ENCODE assay signal across 8 cellular contexts in genomic region chr7:131945313-131945831, GRCh38.
DNase-seq lines count a peak whose midpoint lies in the region; TF ChIP-seq lines count a peak whose summit lies in the region.

No MANE protein-coding gene starts in this region.

- H3K27me3 Mint-ChIP-seq in type B pancreatic cell, result peaks cover 79% of the 10 kb centered on the region

- H3K4me1 ChIP-seq in BE2C (peaks cover 12% of the 10 kb centered on the region), Karpas-422 (ENCODE audit: low read length) (no peaks in the 10 kb centered on the region)

- in situ Hi-C loops in GM13977 (cut with MboI; ENCODE audit: low pct_unique_long_range_greater_than_20kb, low sequenced_read_pairs, unreplicated experiment), result no loop called here

- no peaks in the 10 kb centered on the region for H3K9me2 ChIP-seq in Karpas-422 (replicated peaks; ENCODE audit: insufficient read depth, low read length)

- no peaks in the 10 kb centered on the region for H3K36me3 Mint-ChIP-seq in type B pancreatic cell

- H3K27ac ChIP-seq in Karpas-422 (ENCODE audit: low read length), result no peak overlapping the region

- DNase-seq in BE2C (peak; percentile 83), GM13977 (ENCODE audit: low spot score) (peak; percentile 74), Karpas-422 (peak; percentile 83), SKM-1 treated with dmso at 0.1 percent for 144 hours (lab: John Stamatoyannopoulos, UW; ENCODE audit: unreplicated experiment) (peak; percentile 45), epithelial cell of proximal tubule (ENCODE audit: low read depth) (no peak), myocyte (ENCODE audit: low read depth) (peak; percentile 50), type B pancreatic cell (ENCODE audit: extremely low spot score, unreplicated experiment) (peak; percentile 80), T-helper 9 cell (no peak)

- no peaks in the 10 kb centered on the region for H3K9me3 Mint-ChIP-seq in type B pancreatic cell

- peaks cover 4% of the 10 kb centered on the region for H3K4me1 Mint-ChIP-seq in type B pancreatic cell (ENCODE audit: unreplicated experiment)

- peak overlapping the region; percentile 65 for H3K4me3 Mint-ChIP-seq in type B pancreatic cell

- peak; percentile 78 for TF ChIP-seq CTCF in BE2C (IDR thresholded peaks at IDR 0.05; ENCODE audit: low read depth, low read length)
- peak; percentile 85 for TF ChIP-seq CTCF in GM13977 (IDR thresholded peaks at IDR 0.05; ENCODE audit: extremely low read depth, insufficient read depth, missing control alignments)
- TF ChIP-seq CTCF in epithelial cell of proximal tubule (conservative IDR thresholded peaks at IDR 0.05; ENCODE audit: low read depth, low read length), result peak; percentile 80
- peak; percentile 96 for TF ChIP-seq CTCF in type B pancreatic cell (conservative IDR thresholded peaks at IDR 0.05)

- no peak overlapping the region for H3K4me2 ChIP-seq in Karpas-422 (ENCODE audit: low read depth, low read length, poor library complexity, severe bottlenecking)

- H3K36me3 ChIP-seq in BE2C (no peaks in the 10 kb centered on the region), Karpas-422 (ENCODE audit: insufficient read depth, low read length) (no peaks in the 10 kb centered on the region)

- no peak overlapping the region for H3K9ac ChIP-seq in Karpas-422 (ENCODE audit: low read length)

- H4K20me1 ChIP-seq in Karpas-422 (ENCODE audit: insufficient read depth, low read depth, low read length), result no peaks in the 10 kb centered on the region

- no peaks in the 10 kb centered on the region for H3K9me3 ChIP-seq in BE2C
- H3K9me3 ChIP-seq in Karpas-422 (ENCODE audit: low read length), result no peaks in the 10 kb centered on the region

- no peaks in the 10 kb centered on the region for H3K79me2 ChIP-seq in Karpas-422 (ENCODE audit: low read length)

- no peak overlapping the region for H2AFZ ChIP-seq in Karpas-422 (ENCODE audit: low read length)

- no peak overlapping the region for H3K27ac Mint-ChIP-seq in type B pancreatic cell

- H3K4me3 ChIP-seq in BE2C (ENCODE audit: low read depth, low read length) (peak overlapping the region; percentile 52), Karpas-422 (ENCODE audit: low read length) (no peak overlapping the region), epithelial cell of proximal tubule (ENCODE audit: low read depth, low read length) (peak overlapping the region; percentile 47)

- H3K27me3 ChIP-seq in BE2C (peaks cover 11% of the 10 kb centered on the region), Karpas-422 (ENCODE audit: low read length) (no peaks in the 10 kb centered on the region; the same call in 1 of the 2 replicates)

Comparison
In these comparisons a context has a peak if more than half of its experiments do, and no peak if none do; other contexts are left out.
1. DNase-seq: peak in BE2C (single experiment), GM13977 (single experiment), Karpas-422 (single experiment), SKM-1 treated with dmso at 0.1 percent for 144 hours (single experiment), myocyte (single experiment) and type B pancreatic cell (single experiment); none in epithelial cell of proximal tubule (single experiment) and T-helper 9 cell (single experiment).
2. Peak in every context shown above with its lines, with median percentiles within 50 percentile points of each other: CTCF ChIP-seq.